8 cellular contexts compared by ENCODE assay signal in genomic region chr5:55533806-55534435, GRCh38. TPM values are rescaled to one million over a fixed set of nuclear protein-coding genes. Genes with fewer than 3 reads are reported as not detected.
DNase-seq lines count a peak whose midpoint lies in the region; ATAC-seq and TF ChIP-seq lines count a peak whose summit lies in the region.

No MANE protein-coding gene starts in this region.

- H3K27ac Mint-ChIP-seq in type B pancreatic cell = peak overlapping the region; percentile 3

- H3K27me3 ChIP-seq in Peyer's patch (no peaks in the 10 kb centered on the region), dorsolateral prefrontal cortex (no peaks in the 10 kb centered on the region), lower lobe of right lung (ENCODE audit: low read depth) (no peaks in the 10 kb centered on the region)

- ATAC-seq in GM19372 (IDR thresholded peaks at IDR 0.05; ENCODE audit: low read depth, unreplicated experiment) (peak; percentile 40), HG03354 (IDR thresholded peaks at IDR 0.05; ENCODE audit: poor library complexity, severe bottlenecking, unreplicated experiment) (peak; percentile 62), lower lobe of right lung (peak; percentile 74 to 77)

- intact Hi-C loops in dorsolateral prefrontal cortex (cut with DNase I) = loop anchor here (2.0 to 10.0 kb wide), 7 partner anchors 37 to 189 kb away; no protein-coding TSS in a partner anchor
- intact Hi-C loops in lower lobe of right lung (cut with DNase I) = no loop called here

- H3K4me1 ChIP-seq in Peyer's patch (peaks cover 0 to 8% (median 3%) of the 10 kb centered on the region in 4 donors), lower lobe of right lung (peaks cover 37% of the 10 kb centered on the region)

- peaks cover 11% of the 10 kb centered on the region for H3K4me1 Mint-ChIP-seq in type B pancreatic cell (ENCODE audit: unreplicated experiment)

- H3K4me3 Mint-ChIP-seq in type B pancreatic cell = peak overlapping the region; percentile 84

- DNase-seq in DMS 273 treated with DMSO at 0.1 percent for 48 hours (lab: John Stamatoyannopoulos, UW) (peak; percentile 35), Peyer's patch (no peak), dorsolateral prefrontal cortex (peak in 1 of 10 donors; percentile 55), lower lobe of right lung (no peak), type B pancreatic cell (ENCODE audit: extremely low spot score, unreplicated experiment) (peak; percentile 75)
- no peak for DNase-seq in stimulated activated CD4-positive, alpha-beta T cell treated with anti-CD3 and anti-CD28 coated beads, Interleukin-15, amount 100 ng/mL, for 24 hours

- H3K36me3 ChIP-seq in Peyer's patch (peaks cover 0 to 8% (median 0%) of the 10 kb centered on the region in 3 donors), lower lobe of right lung (no peaks in the 10 kb centered on the region)

- TF ChIP-seq CTCF in Peyer's patch (IDR thresholded peaks at IDR 0.05) = no peak
- peak in 2 of 56 donors; percentile 8 to 11 for TF ChIP-seq CTCF in dorsolateral prefrontal cortex (IDR thresholded peaks at IDR 0.05 in 54 of 56, conservative IDR thresholded peaks at IDR 0.05 in 2 of 56; ENCODE audit: low read depth in 1 of 56, partially characterized antibody in 56 of 56)
- TF ChIP-seq CTCF in lower lobe of right lung (IDR thresholded peaks at IDR 0.05) = no peak
- TF ChIP-seq CTCF in type B pancreatic cell (conservative IDR thresholded peaks at IDR 0.05) = no peak

- no peaks in the 10 kb centered on the region for H3K9me3 ChIP-seq in Peyer's patch
- no peaks in the 10 kb centered on the region for H3K9me3 ChIP-seq in lower lobe of right lung

- H3K4me3 ChIP-seq in Peyer's patch (peak overlapping the region; percentile 83 to 92 (median 84)), dorsolateral prefrontal cortex (peak overlapping the region; percentile 60 to 98 (median 88)), lower lobe of right lung (peak overlapping the region; percentile 93)

- H3K36me3 Mint-ChIP-seq in type B pancreatic cell = peaks cover 6% of the 10 kb centered on the region

- H3K9me3 Mint-ChIP-seq in type B pancreatic cell = no peaks in the 10 kb centered on the region

- no peaks in the 10 kb centered on the region for H3K27me3 Mint-ChIP-seq in type B pancreatic cell

- TF ChIP-seq POLR2A in Peyer's patch (IDR thresholded peaks at IDR 0.05) = no peak

- H3K27ac ChIP-seq in Peyer's patch (peak overlapping the region; percentile 93 to 97 (median 95)), dorsolateral prefrontal cortex (peak overlapping the region in 58 of 59 donors; percentile 89 to 100 (median 99)), lower lobe of right lung (peak overlapping the region; percentile 94)

RNA-seq across cellular contexts. Expression of gene PLPP1, which starts 0.8 kb away (rescaled TPM):
- total RNA-seq in Peyer's patch (100 to 1,000 TPM in 2 of 4 donors, 10 to 100 TPM in 2; 60.2 to 190 (median 115) TPM), dorsolateral prefrontal cortex (10 to 100 TPM; 42.8 to 88.1 (median 59.2) TPM), lower lobe of right lung (48.1 TPM), type B pancreatic cell (ENCODE audit: low replicate concordance) (12.8 and 15.9 TPM in 2 replicates)

Comparison
In these comparisons a context has a peak if more than half of its experiments do, and no peak if none do; other contexts are left out.
1. DNase-seq: peak in DMS 273 treated with DMSO at 0.1 percent for 48 hours (single experiment) and type B pancreatic cell (single experiment); none in Peyer's patch (0 of 3), lower lobe of right lung (single experiment) and stimulated activated CD4-positive, alpha-beta T cell treated with anti-CD3 and anti-CD28 coated beads, Interleukin-15, amount 100 ng/mL, for 24 hours (single experiment).
2. Peak in every context shown above with its lines, with median percentiles within 50 percentile points of each other: ATAC-seq, H3K27ac ChIP-seq and H3K4me3 ChIP-seq.